ENCODE assay signal across 11 cellular contexts in the genomic region with DNA sequence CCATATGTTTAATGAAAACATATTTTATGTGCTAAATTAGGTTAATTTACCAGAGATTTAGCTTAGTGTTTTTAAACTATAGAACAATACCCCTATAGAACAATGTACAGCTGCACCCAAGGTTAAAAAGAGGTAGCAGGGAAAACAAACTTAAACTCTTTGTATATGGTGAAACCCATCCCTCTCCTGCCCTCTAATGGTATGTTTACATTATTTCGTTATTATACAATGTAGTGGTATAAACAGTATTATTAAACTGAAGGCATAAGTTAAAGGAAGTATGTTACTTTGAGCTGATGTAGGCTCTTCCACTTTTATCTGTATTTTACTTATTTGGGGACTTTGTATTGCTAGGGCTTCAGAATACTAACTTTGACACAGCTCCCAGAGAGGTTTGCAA. TPM values are rescaled to one million over a fixed set of nuclear protein-coding genes. Genes with fewer than 3 reads are reported as not detected.
DNase-seq lines count a peak whose midpoint lies in the region; ATAC-seq and TF ChIP-seq lines count a peak whose summit lies in the region.
"Had no signal": no experiment of that assay in that cellular context is flagged by ENCODE, and none has a peak within 500 bp of the region (broad histone marks: within the 10 kb centered on the region; RNA-seq: fewer than 3 reads in every experiment).

No MANE protein-coding gene starts in this region.

- no peak overlapping the region for H3K27ac ChIP-seq in 22Rv1
- H3K27ac ChIP-seq in VCaP: no peak overlapping the region
- H3K27ac ChIP-seq in caudate nucleus (ENCODE audit: low read depth, low read length): no peak overlapping the region
- H3K27ac ChIP-seq in thyroid gland: no peak overlapping the region

- in situ Hi-C loops in G401 (cut with HindIII; ENCODE audit: low sequenced_read_pairs): no loop called here

- no peaks in the 10 kb centered on the region for H3K4me1 ChIP-seq in thyroid gland

- no peak for ATAC-seq in GM18858 (IDR thresholded peaks at IDR 0.05; ENCODE audit: unreplicated experiment)

- no peaks in the 10 kb centered on the region for H3K9me3 ChIP-seq in thyroid gland

- DNase-seq in G401 (ENCODE audit: low spot score): peak; percentile 13
- DNase-seq in MV-4-11 (lab: John Stamatoyannopoulos, UW): peak; percentile 51
- no peak for DNase-seq in putamen (ENCODE audit: low spot score)
- no peak for DNase-seq in caudate nucleus (lab: John Stamatoyannopoulos, UW)
- no peak for DNase-seq in thyroid gland
- DNase-seq: COR-L47, NCI-H226, posterior cingulate gyrus had no signal

- no peak for TF ChIP-seq POLR2A in thyroid gland (IDR thresholded peaks at IDR 0.05)

- no peak overlapping the region for H3K4me3 ChIP-seq in thyroid gland (replicated peaks in 1 of 3)

- peaks cover 13 to 16% of the 10 kb centered on the region in 2 donors for H3K36me3 ChIP-seq in thyroid gland

- 58 to 61% methylated on average over 1 of the region's 1 CpG for WGBS in thyroid gland, 2 donors

- TF ChIP-seq CTCF in 22Rv1 (IDR thresholded peaks at IDR 0.05): peak; percentile 53
- TF ChIP-seq CTCF in VCaP (conservative IDR thresholded peaks at IDR 0.05): peak; percentile 40
- no peak for TF ChIP-seq CTCF in thyroid gland (IDR thresholded peaks at IDR 0.05)

- H3K27me3 ChIP-seq in thyroid gland: no peaks in the 10 kb centered on the region

- intact Hi-C loops in thyroid gland (cut with DNase I): no loop called here

RNA-seq across cellular contexts. Expression of a gene that starts 16.7 kb away (rescaled TPM):
- total RNA-seq in G401 (2014; rRNA removed; shearing (Covaris generic)): 8.6 and 10.2 TPM in 2 replicates
- total RNA-seq in thyroid gland: 1 to 10 TPM; 4.0 to 9.3 (median 5.9) TPM

Comparison
In these comparisons a context has a peak if more than half of its experiments do, and no peak if none do; other contexts are left out.
1. CTCF ChIP-seq: peak in 22Rv1 (single experiment) and VCaP (single experiment); none in thyroid gland (0 of 6).
2. DNase-seq: peak in G401 (single experiment) and MV-4-11 (single experiment); none in putamen (single experiment), caudate nucleus (0 of 61) and thyroid gland (0 of 2).